8 cellular contexts compared by ENCODE assay signal in genomic region chr17:75688209-75688771, GRCh38. TPM values are rescaled to one million over a fixed set of nuclear protein-coding genes. Genes with fewer than 3 reads are reported as not detected.
A peak's percentile ranks its signal among the peaks of the same experiment; 100 is the strongest.
DNase-seq lines count a peak whose midpoint lies in the region; ATAC-seq and TF ChIP-seq lines count a peak whose summit lies in the region.

No MANE protein-coding gene starts in this region.

- H3K4me3 ChIP-seq in CD8-positive, alpha-beta T cell (ENCODE audit: low read depth, low read length) = no peak overlapping the region
- H3K4me3 ChIP-seq in OCI-LY3 (ENCODE audit: low read length) (peak overlapping the region; percentile 54), coronary artery (no peak overlapping the region), osteoblast (ENCODE audit: insufficient read depth, low read length) (no peak overlapping the region), MG63 (no peak overlapping the region)

- no peaks in the 10 kb centered on the region for H3K9me3 Mint-ChIP-seq in CD8-positive, alpha-beta T cell

- peak overlapping the region; percentile 8 for H3K4me3 Mint-ChIP-seq in CD8-positive, alpha-beta T cell

- H3K36me3 ChIP-seq in CD8-positive, alpha-beta T cell (ENCODE audit: insufficient read depth, low read length) = peaks cover 6% of the 10 kb centered on the region
- H3K36me3 ChIP-seq in OCI-LY3 (replicated peaks; ENCODE audit: low read depth, low read length) (peaks cover 57% of the 10 kb centered on the region), osteoblast (ENCODE audit: insufficient read depth, low read length) (peaks cover 4% of the 10 kb centered on the region), MG63 (peaks cover 53% of the 10 kb centered on the region)

- H3K4me1 Mint-ChIP-seq in CD8-positive, alpha-beta T cell (ENCODE audit: low read depth) = peaks cover 74% of the 10 kb centered on the region

- H3K27me3 ChIP-seq in CD8-positive, alpha-beta T cell (ENCODE audit: insufficient read depth, low read length) = no peaks in the 10 kb centered on the region
- H3K27me3 ChIP-seq in OCI-LY3 (ENCODE audit: low read depth, low read length) (no peaks in the 10 kb centered on the region), osteoblast (ENCODE audit: insufficient read depth, low read length) (no peaks in the 10 kb centered on the region), MG63 (no peaks in the 10 kb centered on the region)

- POLR2A ChIA-PET in CD8-positive, alpha-beta T cell (lab: Charles Lee) = interaction anchor here (0.5 to 1.0 kb wide), 2 partner anchors 22 to 94 kb away, joined by 3 read pairs; partner anchors contain the start of gene RECQL5

- H3K9me3 ChIP-seq in CD8-positive, alpha-beta T cell (ENCODE audit: low read length) = no peaks in the 10 kb centered on the region
- no peaks in the 10 kb centered on the region for H3K9me3 ChIP-seq in OCI-LY3 (ENCODE audit: insufficient read depth, low read length)
- no peaks in the 10 kb centered on the region for H3K9me3 ChIP-seq in osteoblast (ENCODE audit: low read depth, low read length)
- H3K9me3 ChIP-seq in MG63 = no peaks in the 10 kb centered on the region

- intact Hi-C loops in CD8-positive, alpha-beta T cell (cut with DNase I, micrococcal nuclease) = no loop called here

- no peak overlapping the region for H2AFZ ChIP-seq in OCI-LY3 (ENCODE audit: low read depth, low read length)
- peak overlapping the region; percentile 18 for H2AFZ ChIP-seq in osteoblast (ENCODE audit: low read length)

- peak overlapping the region; percentile 66 for H3K9ac ChIP-seq in OCI-LY3 (ENCODE audit: low read length)

- peaks cover 38% of the 10 kb centered on the region for H3K4me1 ChIP-seq in CD8-positive, alpha-beta T cell (ENCODE audit: insufficient read depth, low read length)
- H3K4me1 ChIP-seq in OCI-LY3 (ENCODE audit: low read length) (peaks cover 61% of the 10 kb centered on the region), osteoblast (ENCODE audit: insufficient read depth, low read length) (peaks cover 75% of the 10 kb centered on the region)

- H3K79me2 ChIP-seq in OCI-LY3 (ENCODE audit: low read length) (peaks cover 98% of the 10 kb centered on the region), osteoblast (ENCODE audit: insufficient read depth, low read length) (peaks cover 83% of the 10 kb centered on the region)

- no peak for DNase-seq in CD8-positive, alpha-beta T cell
- DNase-seq in coronary artery (ENCODE audit: low spot score) (no peak), osteoblast (ENCODE audit: insufficient read length, low spot score, missing footprints) (no peak), MG63 (no peak), NCI-H2107 (lab: John Stamatoyannopoulos, UW) (no peak), inferior parietal cortex (ENCODE audit: extremely low spot score) (no peak)

- TF ChIP-seq CTCF in CD8-positive, alpha-beta T cell (IDR thresholded peaks at IDR 0.05) = no peak
- TF ChIP-seq CTCF in OCI-LY3 (IDR thresholded peaks at IDR 0.05; ENCODE audit: low read depth, low read length) (no peak), coronary artery (IDR thresholded peaks at IDR 0.05) (no peak), osteoblast (IDR thresholded peaks at IDR 0.05; ENCODE audit: extremely low read depth, low read depth, low read length) (no peak)

- H3K4me2 ChIP-seq in OCI-LY3 (ENCODE audit: low read length) (peak overlapping the region; percentile 87), osteoblast (ENCODE audit: insufficient read depth, low read length) (no peak overlapping the region)

- ATAC-seq in CD8-positive, alpha-beta T cell = no peak
- ATAC-seq in GM21367 (IDR thresholded peaks at IDR 0.05; ENCODE audit: unreplicated experiment) = no peak

- peak overlapping the region; percentile 94 for H3K27ac Mint-ChIP-seq in CD8-positive, alpha-beta T cell

- H4K20me1 ChIP-seq in OCI-LY3 (ENCODE audit: insufficient read depth, low read length) (no peaks in the 10 kb centered on the region), osteoblast (ENCODE audit: insufficient read depth, low read length) (peaks cover 33% of the 10 kb centered on the region)

- H3K27me3 Mint-ChIP-seq in CD8-positive, alpha-beta T cell (ENCODE audit: low read depth) = no peaks in the 10 kb centered on the region

- CTCF ChIA-PET in CD8-positive, alpha-beta T cell (lab: Charles Lee) = interaction anchor here (1.3 to 8.1 kb wide), 6 partner anchors 11 to 65 kb away, joined by 3 to 53 read pairs (median 6); partner anchors contain the start of genes RECQL5, SAP30BP and SMIM5

- H3K27ac ChIP-seq in CD8-positive, alpha-beta T cell (ENCODE audit: low read depth, low read length) = no peak overlapping the region
- H3K27ac ChIP-seq in OCI-LY3 (ENCODE audit: low read length) = peak overlapping the region; percentile 90
- peak overlapping the region; percentile 11 to 73 for H3K27ac ChIP-seq in coronary artery
- H3K27ac ChIP-seq in osteoblast (ENCODE audit: low read depth, low read length) = peak overlapping the region; percentile 63

- peaks cover 50% of the 10 kb centered on the region for H3K36me3 Mint-ChIP-seq in CD8-positive, alpha-beta T cell

RNA-seq across cellular contexts. Expression of gene SAP30BP, which starts 21.2 kb away (rescaled TPM):
- total RNA-seq in CD8-positive, alpha-beta T cell = 100 to 1,000 TPM; 303 to 305 TPM
- 48.1 and 60.7 TPM in 2 replicates for total RNA-seq in osteoblast
- 105 and 108 TPM in 2 replicates for total RNA-seq in MG63 (2014; rRNA removed; shearing (Covaris generic); ENCODE audit: low replicate concordance)

RNA-seq across cellular contexts. Expression of gene RECQL5, which starts 21.3 kb away (rescaled TPM):
- total RNA-seq in CD8-positive, alpha-beta T cell = 10 to 100 TPM; 11.2 to 13.2 TPM
- total RNA-seq in osteoblast = 17.7 and 24.5 TPM in 2 replicates
- total RNA-seq in MG63 (2014; rRNA removed; shearing (Covaris generic); ENCODE audit: low replicate concordance) = 16.8 and 23.0 TPM in 2 replicates

RNA-seq across cellular contexts. Expression of gene ITGB4, which starts 33.0 kb away (rescaled TPM):
- total RNA-seq in CD8-positive, alpha-beta T cell = 1 to 10 TPM; 1.2 to 2.3 TPM
- total RNA-seq in osteoblast = 0.29 and 0.36 TPM in 2 replicates
- not detected in 2 replicates for total RNA-seq in MG63 (2014; rRNA removed; shearing (Covaris generic); ENCODE audit: low replicate concordance)

RNA-seq across cellular contexts. Expression of gene SMIM5, which starts 55.1 kb away (rescaled TPM):
- 1 to 10 TPM in 1 of 2 experiments, under 1 TPM in 1; 0.60 to 2.1 TPM for total RNA-seq in CD8-positive, alpha-beta T cell
- total RNA-seq in osteoblast = under 0.01 TPM in 1 of 2 replicates, not detected in the other
- total RNA-seq in MG63 (2014; rRNA removed; shearing (Covaris generic); ENCODE audit: low replicate concordance) = 0.69 TPM in 1 of 2 replicates, not detected in the other
